ENCODE assay signal across 7 cellular contexts in genomic region chr10:72248477-72249151, GRCh38. TPM values are rescaled to one million over a fixed set of nuclear protein-coding genes. Genes with fewer than 3 reads are reported as not detected.
DNase-seq lines count a peak whose midpoint lies in the region; ATAC-seq and TF ChIP-seq lines count a peak whose summit lies in the region.

No MANE protein-coding gene starts in this region.

- POLR2A ChIA-PET in PC-3 (lab: Charles Lee; ENCODE audit: unreplicated experiment) = interaction anchor here (0.6 kb wide), 1 partner anchor 48 kb away, joined by 12 read pairs; no protein-coding TSS in a partner anchor

- peaks cover 86% of the 10 kb centered on the region for H3K4me1 Mint-ChIP-seq in activated naive CD4-positive, alpha-beta T cell treated with anti-CD3 and anti-CD28 coated beads, Interleukin-2, amount 10 ng/mL, durations not matched to agents 7 days and 5 days

- no peaks in the 10 kb centered on the region for H3K79me2 ChIP-seq in PC-3 (ENCODE audit: low read length)

- H3K27ac Mint-ChIP-seq in activated naive CD4-positive, alpha-beta T cell treated with anti-CD3 and anti-CD28 coated beads, Interleukin-2, amount 10 ng/mL, durations not matched to agents 7 days and 5 days = peak overlapping the region; percentile 99

- no peaks in the 10 kb centered on the region for H4K20me1 ChIP-seq in PC-3 (ENCODE audit: low read length)

- H3K4me2 ChIP-seq in PC-3 (ENCODE audit: low read length) = no peak overlapping the region

- H3K9ac ChIP-seq in PC-3 (ENCODE audit: low read length) = no peak overlapping the region

- no peaks in the 10 kb centered on the region for H3K27me3 ChIP-seq in PC-3 (ENCODE audit: low read length)
- H3K27me3 ChIP-seq in vagina = no peaks in the 10 kb centered on the region

- H3K27me3 Mint-ChIP-seq in activated naive CD4-positive, alpha-beta T cell treated with anti-CD3 and anti-CD28 coated beads, Interleukin-2, amount 10 ng/mL, durations not matched to agents 7 days and 5 days = no peaks in the 10 kb centered on the region

- H3K27ac ChIP-seq in PC-3 (ENCODE audit: low read length) = no peak overlapping the region
- H3K27ac ChIP-seq in vagina = peak overlapping the region; percentile 98

- H3F3A ChIP-seq in PC-3 (ENCODE audit: low read length, unreplicated experiment) = no peaks in the 10 kb centered on the region

- no peak overlapping the region for H3K4me3 ChIP-seq in PC-3 (ENCODE audit: low read length)
- H3K4me3 ChIP-seq in vagina = peak overlapping the region; percentile 12 to 37

- CTCF ChIA-PET in PC-3 (lab: Charles Lee) = interaction anchor here (0.6 kb wide), 1 partner anchor 200 kb away, joined by 5 read pairs; no protein-coding TSS in a partner anchor
- CTCF ChIA-PET in activated naive CD4-positive, alpha-beta T cell treated with anti-CD3 and anti-CD28 coated beads, Interleukin-2, amount 10 ng/mL, durations not matched to agents 7 days and 5 days (lab: Charles Lee) = interaction anchor here (0.8 to 2.9 kb wide), 11 partner anchors 10 to 352 kb away, joined by 3 to 16 read pairs (median 7); partner anchors contain the start of genes ANAPC16, ASCC1 and DDIT4

- H3K9me3 ChIP-seq in PC-3 (ENCODE audit: low read length) = no peaks in the 10 kb centered on the region
- no peaks in the 10 kb centered on the region for H3K9me3 ChIP-seq in vagina

- TF ChIP-seq POLR2A in GM18951 (IDR thresholded peaks at IDR 0.05; ENCODE audit: extremely low read depth, insufficient read depth, insufficient read length) (peak; percentile 76), vagina (IDR thresholded peaks at IDR 0.05) (peak in 1 of 2 donors; percentile 35)

- TF ChIP-seq CTCF in PC-3 (conservative IDR thresholded peaks at IDR 0.05; ENCODE audit: low read depth, low read length) (no peak), vagina (IDR thresholded peaks at IDR 0.05) (no peak)

- peaks cover 18% of the 10 kb centered on the region for H3K4me1 ChIP-seq in PC-3 (ENCODE audit: insufficient read depth, low read length)
- peaks cover 100% of the 10 kb centered on the region for H3K4me1 ChIP-seq in vagina

- peaks cover 6% of the 10 kb centered on the region for H3K36me3 Mint-ChIP-seq in activated naive CD4-positive, alpha-beta T cell treated with anti-CD3 and anti-CD28 coated beads, Interleukin-2, amount 10 ng/mL, durations not matched to agents 7 days and 5 days

- peak overlapping the region; percentile 48; the same call in 1 of the 2 replicates for H2AFZ ChIP-seq in PC-3 (ENCODE audit: low read length)

- no peak for DNase-seq in PC-3
- DNase-seq in activated naive CD4-positive, alpha-beta T cell treated with anti-CD3 and anti-CD28 coated beads, Interleukin-2, amount 10 ng/mL, durations not matched to agents 7 days and 5 days = peak; percentile 86
- peak; percentile 89 for DNase-seq in Right ventricle myocardium inferior (ENCODE audit: missing footprints)
- DNase-seq in posterior vena cava (ENCODE audit: low spot score) = peak; percentile 95
- DNase-seq in vagina (ENCODE audit: extremely low spot score in 2 of 2) = peak in 1 of 2 donors; percentile 98

- BruUV-seq in PC-3 (replicated peaks; lab: Mats Ljungman, UMichigan) = no TSS peak

- H3K9me3 Mint-ChIP-seq in activated naive CD4-positive, alpha-beta T cell treated with anti-CD3 and anti-CD28 coated beads, Interleukin-2, amount 10 ng/mL, durations not matched to agents 7 days and 5 days = no peaks in the 10 kb centered on the region

- in situ Hi-C loops in GM18951 (cut with MboI; ENCODE audit: low sequenced_read_pairs, unreplicated experiment) = no loop called here

- H3K9me2 ChIP-seq in PC-3 (replicated peaks; ENCODE audit: low read length) = no peaks in the 10 kb centered on the region

- intact Hi-C loops in PC-3 (cut with micrococcal nuclease) = no loop called here
- intact Hi-C loops in Right ventricle myocardium inferior (cut with DNase I) = loop anchor here (2.0 to 10.0 kb wide), 3 partner anchors 24 to 284 kb away; partner anchors contain the start of genes CHST3 and DDIT4
- intact Hi-C loops in posterior vena cava (cut with DNase I) = loop anchor here in 1 of 2 donors (2.0 kb wide), 1 partner anchor 24 kb away; the partner anchor contains the start of gene DDIT4
- intact Hi-C loops in vagina (cut with DNase I) = no loop called here

- ATAC-seq in HG02970 (IDR thresholded peaks at IDR 0.05; ENCODE audit: low FRiP score, unreplicated experiment) (peak; percentile 75), PC-3 (peak; percentile 30), Right ventricle myocardium inferior (peak; percentile 85)

- H3K4me3 Mint-ChIP-seq in activated naive CD4-positive, alpha-beta T cell treated with anti-CD3 and anti-CD28 coated beads, Interleukin-2, amount 10 ng/mL, durations not matched to agents 7 days and 5 days = peak overlapping the region; percentile 79

- H3K36me3 ChIP-seq in PC-3 (ENCODE audit: low read depth, low read length) = no peaks in the 10 kb centered on the region
- no peaks in the 10 kb centered on the region for H3K36me3 ChIP-seq in vagina

RNA-seq across cellular contexts. Expression of gene DDIT4, which starts 25.1 kb away (rescaled TPM):
- 68.9 and 94.2 TPM in 2 replicates for total RNA-seq in PC-3 (2014; rRNA removed)
- total RNA-seq in Right ventricle myocardium inferior = 71.4 TPM
- total RNA-seq in posterior vena cava = 100 to 1,000 TPM; 208 to 244 TPM
- total RNA-seq in vagina = 1,063 TPM

RNA-seq across cellular contexts. Expression of gene ASCC1, which starts 32.5 kb away (rescaled TPM):
- total RNA-seq in PC-3 (2014; rRNA removed) (15.7 and 24.3 TPM in 2 replicates), Right ventricle myocardium inferior (35.4 TPM), posterior vena cava (10 to 100 TPM; 28.3 to 37.7 TPM), vagina (38.5 TPM)

RNA-seq across cellular contexts. Expression of gene ANAPC16, which starts 32.8 kb away (rescaled TPM):
- total RNA-seq in PC-3 (2014; rRNA removed) (19.2 and 23.9 TPM in 2 replicates), Right ventricle myocardium inferior (239 TPM), posterior vena cava (10 to 100 TPM; 77.4 to 95.3 TPM), vagina (76.6 TPM)

Comparison
In these comparisons a context has a peak if more than half of its experiments do, and no peak if none do; other contexts are left out.
1. ATAC-seq: peak in every context shown above with its lines; median percentile 85 in Right ventricle myocardium inferior; 75 in HG02970; 30 in PC-3.